Comparison of ENCODE assay signal across 10 cellular contexts in the genomic region with DNA sequence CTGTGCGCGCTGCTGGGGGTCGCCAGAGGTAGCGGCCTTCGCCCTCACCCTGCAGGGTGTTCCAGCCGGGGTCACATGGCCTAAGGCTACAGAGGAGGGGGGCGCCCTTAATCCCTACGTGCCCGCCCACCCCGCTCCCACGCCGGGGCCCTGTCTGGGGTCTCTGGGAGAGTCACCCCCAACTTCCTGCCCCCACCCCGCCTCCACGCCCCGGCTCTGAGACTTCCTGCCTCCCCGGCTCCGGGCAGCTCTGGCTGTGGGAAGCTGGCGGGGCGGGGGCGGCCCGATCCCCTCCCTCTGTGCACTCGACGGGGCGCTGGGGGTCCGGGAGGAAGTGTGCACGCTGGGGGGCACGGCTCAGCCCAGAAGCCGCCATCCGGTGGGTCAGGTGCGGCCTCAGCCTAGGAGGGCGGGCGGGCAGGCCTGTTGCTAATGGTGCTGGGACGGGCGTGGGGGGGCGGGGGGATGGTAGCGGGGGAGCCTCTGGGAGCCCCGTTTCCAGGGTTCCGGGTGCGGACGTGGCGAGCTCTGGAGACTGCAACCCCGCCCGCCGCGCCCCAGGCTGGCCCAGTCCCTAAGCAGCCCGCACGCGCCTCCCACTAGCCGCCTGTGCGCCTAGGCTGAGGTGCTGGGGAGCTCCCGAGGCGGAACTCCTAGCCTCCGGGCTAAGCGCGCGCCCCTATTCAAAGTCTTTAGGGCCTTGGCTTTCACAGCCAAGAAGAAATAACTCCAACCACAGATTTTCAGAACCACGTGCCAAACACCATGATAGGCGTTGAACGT.
DNase-seq lines count a peak whose midpoint lies in the region; FAIRE-seq and TF ChIP-seq lines count a peak whose summit lies in the region.
"Had no signal": no experiment of that assay in that cellular context is flagged by ENCODE, and none has a peak within 500 bp of the region (broad histone marks: within the 10 kb centered on the region; RNA-seq: fewer than 3 reads in every experiment).

No MANE protein-coding gene starts in this region.

- TF ChIP-seq CTCF in GM12875 (IDR thresholded peaks at IDR 0.05; ENCODE audit: borderline replicate concordance, insufficient read depth, low read depth, low read length) (no peak), SU-DHL-6 (IDR thresholded peaks at IDR 0.05; ENCODE audit: insufficient read depth, low read length, poor library complexity, severe bottlenecking) (no peak), neural crest cell (conservative IDR thresholded peaks at IDR 0.05) (no peak)

- no peaks in the 10 kb centered on the region for H3K9me3 ChIP-seq in SU-DHL-6 (ENCODE audit: insufficient read depth, low read length)

- H3K9me3 Mint-ChIP-seq in neural crest cell = no peaks in the 10 kb centered on the region

- no peak for FAIRE-seq in H54 (lab: Jason Lieb, UNC)

- TF ChIP-seq POLR2A in erythroblast (IDR thresholded peaks at IDR 0.05; ENCODE audit: low read length) (no peak), H54 (IDR thresholded peaks at IDR 0.05; ENCODE audit: low read depth, low read length) (no peak)

- DNase-seq in erythroblast (lab: John Stamatoyannopoulos, UW) = peak; percentile 49 to 59
- DNase-seq in neural crest cell (ENCODE audit: low read depth, low spot score) = no peak
- no peak for DNase-seq in AML-193 (lab: John Stamatoyannopoulos, UW)
- DNase-seq in epidermal melanocyte (ENCODE audit: insufficient read length, low spot score) = no peak
- no peak for DNase-seq in SK-N-DZ (ENCODE audit: low spot score)
- DNase-seq in H54 (ENCODE audit: insufficient read length, low spot score) = no peak

- H3K27ac ChIP-seq in SU-DHL-6 (ENCODE audit: low read depth, low read length) = no peak overlapping the region
- H3K27ac ChIP-seq: epithelial cell of prostate, HL-60 had no signal

- H3K4me3 Mint-ChIP-seq in neural crest cell = peak overlapping the region; percentile 86

- no peaks in the 10 kb centered on the region for H3K36me3 Mint-ChIP-seq in neural crest cell (ENCODE audit: low read depth)

- H3K4me3 ChIP-seq in GM12875 (ENCODE audit: low read depth, low read length) = peak overlapping the region; percentile 19
- no peak overlapping the region for H3K4me3 ChIP-seq in SU-DHL-6 (ENCODE audit: insufficient read depth, low read length, poor library complexity, severe bottlenecking)

- H3K79me2 ChIP-seq in SU-DHL-6 (ENCODE audit: insufficient read depth, low read length) = no peaks in the 10 kb centered on the region

- peak overlapping the region; percentile 8 for H3K27ac Mint-ChIP-seq in neural crest cell (ENCODE audit: unreplicated experiment)

- peak overlapping the region; percentile 37 for H2AFZ ChIP-seq in SU-DHL-6 (ENCODE audit: low read depth, low read length, severe bottlenecking)

- H3K27me3 Mint-ChIP-seq in neural crest cell (ENCODE audit: low read depth) = peaks cover 15% of the 10 kb centered on the region

- peaks cover 53% of the 10 kb centered on the region for H3K4me1 Mint-ChIP-seq in neural crest cell

- no peaks in the 10 kb centered on the region for H3K36me3 ChIP-seq in SU-DHL-6 (ENCODE audit: low read length)

- H3K9ac ChIP-seq in SU-DHL-6 (ENCODE audit: low read length) = no peak overlapping the region; the same call in 1 of the 2 replicates

- no peaks in the 10 kb centered on the region for H3K27me3 ChIP-seq in SU-DHL-6 (ENCODE audit: low read length)

- peaks cover 6% of the 10 kb centered on the region; the same call in 1 of the 2 replicates for H3F3A ChIP-seq in SU-DHL-6 (ENCODE audit: insufficient read depth)

- H4K20me1 ChIP-seq in SU-DHL-6 (ENCODE audit: low read depth, low read length) = no peaks in the 10 kb centered on the region

- H3K9me2 ChIP-seq in SU-DHL-6 (replicated peaks; ENCODE audit: insufficient read depth, low read length) = no peaks in the 10 kb centered on the region

- peak overlapping the region; percentile 85 for H3K4me2 ChIP-seq in SU-DHL-6 (ENCODE audit: low read depth, low read length, poor library complexity, severe bottlenecking)

Comparison
In these comparisons a context has a peak if more than half of its experiments do, and no peak if none do; other contexts are left out.
1. DNase-seq: peak in erythroblast (2 of 2); none in neural crest cell (single experiment), AML-193 (0 of 2), epidermal melanocyte (single experiment), SK-N-DZ (single experiment) and H54 (single experiment).